8 cellular contexts compared by ENCODE assay signal in the genomic region with DNA sequence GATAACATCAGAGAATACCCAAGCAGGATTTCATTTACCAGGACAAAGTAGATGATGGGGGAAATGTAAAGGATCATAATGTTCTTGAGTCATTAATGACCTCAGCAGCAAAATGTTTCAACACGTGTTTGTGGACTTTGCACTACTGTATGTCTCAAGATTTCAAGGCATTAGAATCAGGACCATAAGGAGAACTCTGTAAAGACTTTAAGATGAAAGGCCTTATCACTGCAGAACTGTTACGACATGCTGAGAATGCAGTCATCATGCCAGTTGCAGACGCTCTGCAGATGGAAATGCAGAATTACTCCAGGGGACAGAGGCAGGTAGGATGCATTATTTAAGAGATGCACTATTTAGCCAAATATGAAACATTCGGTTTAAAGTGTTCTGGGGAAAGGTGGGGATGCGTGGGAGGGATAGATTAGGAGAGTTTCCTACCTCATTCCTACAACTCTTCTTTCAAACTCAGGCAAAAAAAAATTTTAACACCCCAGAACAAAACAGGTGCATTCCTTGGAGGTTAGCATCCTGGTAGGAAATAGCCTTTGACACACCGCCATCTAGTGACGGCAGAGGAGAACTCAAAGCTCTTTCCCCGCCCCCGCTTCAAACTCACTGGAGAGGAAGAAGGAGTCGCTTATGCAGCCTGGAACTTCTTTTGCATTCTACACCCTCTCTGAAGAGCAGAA. TPM values are rescaled to one million over a fixed set of nuclear protein-coding genes. Genes with fewer than 3 reads are reported as not detected.
A peak's percentile ranks its signal among the peaks of the same experiment; 100 is the strongest.
DNase-seq lines count a peak whose midpoint lies in the region; ATAC-seq and TF ChIP-seq lines count a peak whose summit lies in the region.

No MANE protein-coding gene starts in this region.

- TF ChIP-seq CTCF in GM10266 (IDR thresholded peaks at IDR 0.05; ENCODE audit: control insufficient read depth, insufficient read depth, low read depth, missing control alignments) (peak; percentile 84), fibroblast of mammary gland (conservative IDR thresholded peaks at IDR 0.05; ENCODE audit: control insufficient read depth, insufficient read depth, low read depth, low read length) (peak; percentile 86), neural crest cell (conservative IDR thresholded peaks at IDR 0.05) (peak; percentile 89)

- H3K4me1 Mint-ChIP-seq in activated T-cell treated with anti-CD3 and anti-CD28 coated beads, Interleukin-2, amount 50 U/mL, for 24 hours (ENCODE audit: low read depth) = peaks cover 2% of the 10 kb centered on the region
- H3K4me1 Mint-ChIP-seq in neural crest cell = no peaks in the 10 kb centered on the region
- H3K4me1 Mint-ChIP-seq in stimulated activated naive CD8-positive, alpha-beta T cell treated with anti-CD3 and anti-CD28 coated beads, Interleukin-15, amount 100 ng/mL, for 72 hours = peaks cover 10% of the 10 kb centered on the region

- H3K9me3 Mint-ChIP-seq in activated T-cell treated with anti-CD3 and anti-CD28 coated beads, Interleukin-2, amount 50 U/mL, for 24 hours = no peaks in the 10 kb centered on the region
- peaks cover 3% of the 10 kb centered on the region for H3K9me3 Mint-ChIP-seq in neural crest cell
- H3K9me3 Mint-ChIP-seq in stimulated activated naive CD8-positive, alpha-beta T cell treated with anti-CD3 and anti-CD28 coated beads, Interleukin-15, amount 100 ng/mL, for 72 hours = no peaks in the 10 kb centered on the region

- no peak overlapping the region for H3K4me3 Mint-ChIP-seq in activated T-cell treated with anti-CD3 and anti-CD28 coated beads, Interleukin-2, amount 50 U/mL, for 24 hours
- H3K4me3 Mint-ChIP-seq in neural crest cell = no peak overlapping the region
- no peak overlapping the region for H3K4me3 Mint-ChIP-seq in stimulated activated naive CD8-positive, alpha-beta T cell treated with anti-CD3 and anti-CD28 coated beads, Interleukin-15, amount 100 ng/mL, for 72 hours

- H3K27me3 Mint-ChIP-seq in activated T-cell treated with anti-CD3 and anti-CD28 coated beads, Interleukin-2, amount 50 U/mL, for 24 hours = peaks cover 21% of the 10 kb centered on the region
- H3K27me3 Mint-ChIP-seq in neural crest cell (ENCODE audit: low read depth) = peaks cover 29% of the 10 kb centered on the region
- peaks cover 16% of the 10 kb centered on the region for H3K27me3 Mint-ChIP-seq in stimulated activated naive CD8-positive, alpha-beta T cell treated with anti-CD3 and anti-CD28 coated beads, Interleukin-15, amount 100 ng/mL, for 72 hours

- H3K27ac Mint-ChIP-seq in activated T-cell treated with anti-CD3 and anti-CD28 coated beads, Interleukin-2, amount 50 U/mL, for 24 hours = no peak overlapping the region
- no peak overlapping the region for H3K27ac Mint-ChIP-seq in neural crest cell (ENCODE audit: unreplicated experiment)
- H3K27ac Mint-ChIP-seq in stimulated activated naive CD8-positive, alpha-beta T cell treated with anti-CD3 and anti-CD28 coated beads, Interleukin-15, amount 100 ng/mL, for 72 hours = no peak overlapping the region

- H3K36me3 Mint-ChIP-seq in activated T-cell treated with anti-CD3 and anti-CD28 coated beads, Interleukin-2, amount 50 U/mL, for 24 hours (ENCODE audit: low read depth) = no peaks in the 10 kb centered on the region
- H3K36me3 Mint-ChIP-seq in neural crest cell (ENCODE audit: low read depth) = no peaks in the 10 kb centered on the region

- DNase-seq in GM10266 (ENCODE audit: extremely low spot score) = peak; percentile 71
- DNase-seq in HK-2 (ENCODE audit: unreplicated experiment) = peak; percentile 59
- peak; percentile 84 for DNase-seq in OCI-M1 (lab: John Stamatoyannopoulos, UW)
- peak; percentile 71 for DNase-seq in activated T-cell treated with anti-CD3 and anti-CD28 coated beads, Interleukin-2, amount 50 U/mL, for 24 hours
- peak; percentile 75 for DNase-seq in fibroblast of mammary gland (ENCODE audit: low read depth)
- DNase-seq in neural crest cell (ENCODE audit: low read depth, low spot score) = peak; percentile 74
- DNase-seq in stimulated activated naive CD8-positive, alpha-beta T cell treated with anti-CD3 and anti-CD28 coated beads, Interleukin-15, amount 100 ng/mL, for 72 hours = peak; percentile 57 to 69

- H3K4me3 ChIP-seq in fibroblast of mammary gland (ENCODE audit: control insufficient read depth, low read depth, low read length) = no peak overlapping the region

- ATAC-seq in stimulated activated naive CD8-positive, alpha-beta T cell treated with anti-CD3 and anti-CD28 coated beads, Interleukin-15, amount 100 ng/mL, for 72 hours = peak; percentile 75
- no peak for ATAC-seq in HG02973 (IDR thresholded peaks at IDR 0.05; ENCODE audit: unreplicated experiment)

RNA-seq across cellular contexts. Expression of a gene that starts 43.3 kb away (rescaled TPM):
- total RNA-seq in neural crest cell = not detected in 2 replicates
